ENCODE assay signal across 26 cellular contexts in genomic region chr14:24249230-24250021, GRCh38. TPM values are rescaled to one million over a fixed set of nuclear protein-coding genes. Genes with fewer than 3 reads are reported as not detected.
DNase-seq lines count a peak whose midpoint lies in the region; ATAC-seq, FAIRE-seq and TF ChIP-seq lines count a peak whose summit lies in the region.
"Had no signal": no experiment of that assay in that cellular context is flagged by ENCODE, and none has a peak within 500 bp of the region (broad histone marks: within the 10 kb centered on the region; RNA-seq: fewer than 3 reads in every experiment).

No MANE protein-coding gene starts in this region.

- no peak for DNase-seq in activated T-cell treated with anti-CD3 and anti-CD28 coated beads, Interleukin-2, amount 50 U/mL, for 72 hours
- no peak for DNase-seq in activated T-cell treated with anti-CD3 and anti-CD28 coated beads for 4 hours
- no peak for DNase-seq in CD4-positive, alpha-beta memory T cell
- no peak for DNase-seq in RWPE1 (ENCODE audit: low spot score)
- DNase-seq in neuronal stem cell (ENCODE audit: low spot score) = no peak
- no peak for DNase-seq in kidney
- DNase-seq in SJCRH30 = no peak
- DNase-seq: C1 segment of cervical spinal cord; Calu3; DND-41; dorsolateral prefrontal cortex; hippocampal formation; NCI-H1092 treated with DMSO at 0.1 percent for 48 hours; NCI-H187; NCI-H2171; NCI-H510A; occipital lobe; PC-3; Right ventricle myocardium superior; stimulated activated CD8-positive, alpha-beta memory T cell treated with anti-CD3 and anti-CD28 coated beads, Interleukin-4, amount 100 ng/mL, for 48 hours; substantia nigra had no signal

- no peak overlapping the region for H2BK5ac ChIP-seq in neuronal stem cell (ENCODE audit: low read length)

- H3K4me3 Mint-ChIP-seq in activated T-cell treated with anti-CD3 and anti-CD28 coated beads, Interleukin-2, amount 50 U/mL, for 72 hours = peak overlapping the region; percentile 47 to 60
- H3K4me3 Mint-ChIP-seq in CD4-positive, alpha-beta memory T cell = peak overlapping the region in 5 of 8 donors; percentile 4 to 70 (median 57)
- H3K4me3 Mint-ChIP-seq: brain, memory B cell had no signal

- peak overlapping the region; percentile 13 for H3K9ac ChIP-seq in neuronal stem cell (ENCODE audit: low read depth, low read length, poor library complexity)
- H3K9ac ChIP-seq in kidney (ENCODE audit: low read length in 2 of 2) = no peak overlapping the region

- H3K36me3 ChIP-seq in CD4-positive, alpha-beta memory T cell (ENCODE audit: insufficient read depth, low read length) = peaks cover 3% of the 10 kb centered on the region
- H3K36me3 ChIP-seq in neuronal stem cell (replicated peaks in 1 of 2; ENCODE audit: control insufficient read depth in 2 of 2, insufficient read depth in 2 of 2, low read length in 2 of 2) = no peaks in the 10 kb centered on the region
- H3K36me3 ChIP-seq in kidney (ENCODE audit: control insufficient read depth in 1 of 2, insufficient read depth in 2 of 2, low read length in 2 of 2) = no peaks in the 10 kb centered on the region
- H3K36me3 ChIP-seq in SJCRH30 = no peaks in the 10 kb centered on the region

- H2BK120ac ChIP-seq in neuronal stem cell (ENCODE audit: low read depth, low read length) = no peak overlapping the region

- TF ChIP-seq CTCF in RWPE1 (conservative IDR thresholded peaks at IDR 0.05; ENCODE audit: low read depth) (no peak), kidney (IDR thresholded peaks at IDR 0.05; ENCODE audit: borderline replicate concordance, extremely low read depth, insufficient read depth) (no peak)

- no peak for FAIRE-seq in kidney (lab: Jason Lieb, UNC)
- FAIRE-seq: K562, urothelium cell line had no signal

- peak overlapping the region; percentile 52 for H3K23ac ChIP-seq in neuronal stem cell (ENCODE audit: low read depth, low read length, poor library complexity)

- H3K4me2 ChIP-seq in neuronal stem cell (ENCODE audit: insufficient read depth, low read length, poor library complexity, severe bottlenecking) = no peak overlapping the region

- peaks cover 21% of the 10 kb centered on the region for H3K4me1 ChIP-seq in CD4-positive, alpha-beta memory T cell (ENCODE audit: insufficient read depth, low read length)
- no peaks in the 10 kb centered on the region for H3K4me1 ChIP-seq in neuronal stem cell (ENCODE audit: control insufficient read depth in 2 of 2, insufficient read depth in 1 of 2, low read depth in 1 of 2, low read length in 2 of 2)
- no peaks in the 10 kb centered on the region for H3K4me1 ChIP-seq in kidney (ENCODE audit: control insufficient read depth in 1 of 2, insufficient read depth in 1 of 2, low read depth in 1 of 2, low read length in 2 of 2)
- H3K4me1 ChIP-seq in SJCRH30 = no peaks in the 10 kb centered on the region
- H3K4me1 ChIP-seq: gastroesophageal sphincter had no signal

- H3K4ac ChIP-seq in neuronal stem cell (ENCODE audit: low read length) = no peak overlapping the region

- H4K8ac ChIP-seq in neuronal stem cell (ENCODE audit: low read depth, low read length) = no peak overlapping the region

- WGBS in neuronal stem cell (ENCODE audit: extremely low coverage in 2 of 2, insufficient read length in 2 of 2, insufficient replicate concordance in 1 of 2), 2 donors = no CpG with 5 or more reads among the region's 13 CpGs

- H2BK12ac ChIP-seq in neuronal stem cell (ENCODE audit: low read length) = no peak overlapping the region

- peak overlapping the region; percentile 61 for H3K27ac Mint-ChIP-seq in activated T-cell treated with anti-CD3 and anti-CD28 coated beads, Interleukin-2, amount 50 U/mL, for 72 hours
- H3K27ac Mint-ChIP-seq in CD4-positive, alpha-beta memory T cell = peak overlapping the region; percentile 16 to 87 (median 74)
- H3K27ac Mint-ChIP-seq: brain had no signal

- no peak overlapping the region for H4K91ac ChIP-seq in neuronal stem cell (ENCODE audit: low read depth, low read length, poor library complexity)

- no peaks in the 10 kb centered on the region for H3K36me3 Mint-ChIP-seq in activated T-cell treated with anti-CD3 and anti-CD28 coated beads, Interleukin-2, amount 50 U/mL, for 72 hours (ENCODE audit: insufficient read depth in 2 of 2)
- peaks cover 8 to 18% of the 10 kb centered on the region in 2 donors for H3K36me3 Mint-ChIP-seq in CD4-positive, alpha-beta memory T cell
- H3K36me3 Mint-ChIP-seq: brain had no signal

- no peaks in the 10 kb centered on the region for H3K27me3 Mint-ChIP-seq in activated T-cell treated with anti-CD3 and anti-CD28 coated beads, Interleukin-2, amount 50 U/mL, for 72 hours (ENCODE audit: low read depth)
- no peaks in the 10 kb centered on the region for H3K27me3 Mint-ChIP-seq in CD4-positive, alpha-beta memory T cell
- H3K27me3 Mint-ChIP-seq: memory B cell had no signal

- POLR2A ChIA-PET in CD4-positive, alpha-beta memory T cell (lab: Charles Lee; ENCODE audit: partially characterized antibody) = interaction anchor here (1.3 kb wide), 1 partner anchor 21 kb away, joined by 4 read pairs; no protein-coding TSS in a partner anchor
- POLR2A ChIA-PET in RWPE1 (lab: Yijun Ruan, JAX; ENCODE audit: low non-redundant PET) = no interaction called here

- no peaks in the 10 kb centered on the region for H3K9me3 Mint-ChIP-seq in activated T-cell treated with anti-CD3 and anti-CD28 coated beads, Interleukin-2, amount 50 U/mL, for 72 hours
- H3K9me3 Mint-ChIP-seq in CD4-positive, alpha-beta memory T cell = no peaks in the 10 kb centered on the region
- H3K9me3 Mint-ChIP-seq: brain, memory B cell had no signal

- H3K4me3 ChIP-seq in CD4-positive, alpha-beta memory T cell (ENCODE audit: low read length in 2 of 2) = no peak overlapping the region
- H3K4me3 ChIP-seq in neuronal stem cell (ENCODE audit: low read length in 2 of 2) = no peak overlapping the region
- no peak overlapping the region for H3K4me3 ChIP-seq in kidney (ENCODE audit: low read length in 2 of 2)
- H3K4me3 ChIP-seq in SJCRH30 = no peak overlapping the region
- H3K4me3 ChIP-seq: dorsolateral prefrontal cortex, gastroesophageal sphincter, K562 had no signal

- peak overlapping the region; percentile 21 for H2AK5ac ChIP-seq in neuronal stem cell (ENCODE audit: low read depth, low read length)

- no peak overlapping the region for H3K18ac ChIP-seq in neuronal stem cell (ENCODE audit: low read length)

- H3K27ac ChIP-seq in CD4-positive, alpha-beta memory T cell (ENCODE audit: low read depth, low read length) = no peak overlapping the region
- H3K27ac ChIP-seq in RWPE1 (peak overlapping the region; percentile 43), neuronal stem cell (replicated peaks; ENCODE audit: low read length) (no peak overlapping the region), kidney (ENCODE audit: low read depth in 2 of 2, low read length in 2 of 2) (no peak overlapping the region), SJCRH30 (no peak overlapping the region)
- H3K27ac ChIP-seq: dorsolateral prefrontal cortex, gastroesophageal sphincter had no signal

- CTCF ChIA-PET in CD4-positive, alpha-beta memory T cell (lab: Charles Lee; ENCODE audit: partially characterized antibody) = interaction anchor here (0.9 to 25.6 kb wide), 5 partner anchors 21 to 182 kb away, joined by 3 to 556 read pairs (median 3); partner anchors contain the start of genes CIDEB, DHRS1, LTB4R and LTB4R2
- CTCF ChIA-PET in RWPE1 (lab: Yijun Ruan, JAX) = interaction anchor here (0.7 kb wide), 1 partner anchor 59 kb away, joined by 3 read pairs; the partner anchor contains the start of gene CIDEB

- peaks cover 44% of the 10 kb centered on the region for H3K4me1 Mint-ChIP-seq in activated T-cell treated with anti-CD3 and anti-CD28 coated beads, Interleukin-2, amount 50 U/mL, for 72 hours (ENCODE audit: low read depth)
- H3K4me1 Mint-ChIP-seq in CD4-positive, alpha-beta memory T cell = peaks cover 20 to 40% (median 28%) of the 10 kb centered on the region in 4 donors
- H3K4me1 Mint-ChIP-seq: brain had no signal

- no peak for ATAC-seq in activated T-cell treated with anti-CD3 and anti-CD28 coated beads, Interleukin-2, amount 50 U/mL, for 72 hours (replicated peaks in 1 of 2)
- ATAC-seq: gastroesophageal sphincter, K562, PC-3 had no signal

- no peaks in the 10 kb centered on the region for H3K27me3 ChIP-seq in CD4-positive, alpha-beta memory T cell (ENCODE audit: insufficient read depth, low read length)
- no peaks in the 10 kb centered on the region for H3K27me3 ChIP-seq in neuronal stem cell (ENCODE audit: control insufficient read depth in 3 of 3, insufficient read depth in 3 of 3, low read depth in 1 of 3, low read length in 3 of 3)
- H3K27me3 ChIP-seq in SJCRH30 = peaks cover 4% of the 10 kb centered on the region; the same call in 1 of the 2 replicates
- H3K27me3 ChIP-seq: dorsolateral prefrontal cortex, gastroesophageal sphincter had no signal

- H3K14ac ChIP-seq in neuronal stem cell (ENCODE audit: low read length) = peak overlapping the region; percentile 47

- no peak overlapping the region for H2AFZ ChIP-seq in neuronal stem cell (ENCODE audit: low read length)

- no peaks in the 10 kb centered on the region for H3K9me3 ChIP-seq in CD4-positive, alpha-beta memory T cell (ENCODE audit: control insufficient read depth in 1 of 2, low read length in 2 of 2)
- H3K9me3 ChIP-seq in neuronal stem cell (replicated peaks in 1 of 2; ENCODE audit: control insufficient read depth in 2 of 2, insufficient read depth in 1 of 2, low read depth in 1 of 2, low read length in 2 of 2) = no peaks in the 10 kb centered on the region
- no peaks in the 10 kb centered on the region for H3K9me3 ChIP-seq in kidney (ENCODE audit: control insufficient read depth in 1 of 2, low read length in 2 of 2)
- no peaks in the 10 kb centered on the region for H3K9me3 ChIP-seq in SJCRH30 (replicated peaks)
- H3K9me3 ChIP-seq: gastroesophageal sphincter had no signal

- intact Hi-C loops in CD4-positive, alpha-beta memory T cell (cut with micrococcal nuclease) = no loop called here
- intact Hi-C loops in kidney (cut with DNase I) = loop anchor here (10.0 kb wide), 1 partner anchor 55 kb away; the partner anchor contains the start of gene CIDEB

- H3K79me1 ChIP-seq in neuronal stem cell (ENCODE audit: low read depth, low read length) = no peaks in the 10 kb centered on the region

- no peak overlapping the region for H2BK15ac ChIP-seq in neuronal stem cell (ENCODE audit: low read length)

RNA-seq across cellular contexts. Expression of gene TINF2, which starts 7.0 kb away (rescaled TPM):
- total RNA-seq in activated T-cell treated with anti-CD3 and anti-CD28 coated beads, Interleukin-2, amount 50 U/mL, for 72 hours = 100 to 1,000 TPM in 1 of 2 donors, 10 to 100 TPM in 1; 87.7 to 103 TPM
- total RNA-seq in CD4-positive, alpha-beta memory T cell = 100 to 1,000 TPM; 131 to 132 TPM
- polyA plus RNA-seq in CD4-positive, alpha-beta memory T cell = 100 to 1,000 TPM; 151 to 169 TPM
- polyA plus RNA-seq in neuronal stem cell (2013, experiment 1 of 2) = 62.9 TPM
- polyA plus RNA-seq in neuronal stem cell (2013, experiment 2 of 2) = 61.9 TPM
- 99.4 TPM for total RNA-seq in kidney
- polyA plus RNA-seq in kidney (ENCODE audit: insufficient read depth, low read depth, low replicate concordance) = 57.0 TPM
- 22.8 and 24.5 TPM in 2 replicates for total RNA-seq in SJCRH30 (2014; rRNA removed; shearing (Covaris generic))

RNA-seq across cellular contexts. Expression of gene TGM1, which starts 13.6 kb away (rescaled TPM):
- 10 to 100 TPM in 1 of 2 donors, 1 to 10 TPM in 1; 9.3 to 14.0 TPM for total RNA-seq in activated T-cell treated with anti-CD3 and anti-CD28 coated beads, Interleukin-2, amount 50 U/mL, for 72 hours
- total RNA-seq in CD4-positive, alpha-beta memory T cell = 10 to 100 TPM; 11.0 to 16.1 TPM
- under 1 TPM; 0.11 to 0.12 TPM for polyA plus RNA-seq in CD4-positive, alpha-beta memory T cell
- polyA plus RNA-seq in neuronal stem cell (2013, experiment 1 of 2) = 2.2 TPM
- polyA plus RNA-seq in neuronal stem cell (2013, experiment 2 of 2) = 2.3 TPM
- 13.1 TPM for total RNA-seq in kidney
- 4.5 TPM for polyA plus RNA-seq in kidney (ENCODE audit: insufficient read depth, low read depth, low replicate concordance)
- total RNA-seq in SJCRH30 (2014; rRNA removed; shearing (Covaris generic)) = 0.05 and 0.20 TPM in 2 replicates

RNA-seq across cellular contexts. Expression of gene GMPR2, which starts 16.7 kb away (rescaled TPM):
- 10 to 100 TPM; 67.5 to 75.5 TPM for total RNA-seq in activated T-cell treated with anti-CD3 and anti-CD28 coated beads, Interleukin-2, amount 50 U/mL, for 72 hours
- 10 to 100 TPM; 91.0 to 95.8 TPM for total RNA-seq in CD4-positive, alpha-beta memory T cell
- 100 to 1,000 TPM; 103 to 116 TPM for polyA plus RNA-seq in CD4-positive, alpha-beta memory T cell
- polyA plus RNA-seq in neuronal stem cell (2013, experiment 1 of 2) = 59.3 TPM
- polyA plus RNA-seq in neuronal stem cell (2013, experiment 2 of 2) = 60.1 TPM
- total RNA-seq in kidney = 75.0 TPM
- 92.5 TPM for polyA plus RNA-seq in kidney (ENCODE audit: insufficient read depth, low read depth, low replicate concordance)
- 45.8 and 54.1 TPM in 2 replicates for total RNA-seq in SJCRH30 (2014; rRNA removed; shearing (Covaris generic))

RNA-seq across cellular contexts. Expression of gene NEDD8, which starts 17.3 kb away (rescaled TPM):
- total RNA-seq in activated T-cell treated with anti-CD3 and anti-CD28 coated beads, Interleukin-2, amount 50 U/mL, for 72 hours = 100 to 1,000 TPM; 127 to 148 TPM
- 100 to 1,000 TPM; 116 to 127 TPM for total RNA-seq in CD4-positive, alpha-beta memory T cell
- polyA plus RNA-seq in CD4-positive, alpha-beta memory T cell = 100 to 1,000 TPM; 351 to 425 TPM
- polyA plus RNA-seq in neuronal stem cell (2013, experiment 1 of 2) = 312 TPM
- polyA plus RNA-seq in neuronal stem cell (2013, experiment 2 of 2) = 307 TPM
- total RNA-seq in kidney = 145 TPM
- polyA plus RNA-seq in kidney (ENCODE audit: insufficient read depth, low read depth, low replicate concordance) = 439 TPM
- 296 and 300 TPM in 2 replicates for total RNA-seq in SJCRH30 (2014; rRNA removed; shearing (Covaris generic))

RNA-seq across cellular contexts. Expression of gene RABGGTA, which starts 22.0 kb away (rescaled TPM):
- total RNA-seq in activated T-cell treated with anti-CD3 and anti-CD28 coated beads, Interleukin-2, amount 50 U/mL, for 72 hours = 10 to 100 TPM; 53.8 to 56.2 TPM
- total RNA-seq in CD4-positive, alpha-beta memory T cell = 10 to 100 TPM; 55.6 to 62.5 TPM
- polyA plus RNA-seq in CD4-positive, alpha-beta memory T cell = 10 to 100 TPM; 22.9 to 32.5 TPM
- polyA plus RNA-seq in neuronal stem cell (2013, experiment 1 of 2) = 21.6 TPM
- 20.2 TPM for polyA plus RNA-seq in neuronal stem cell (2013, experiment 2 of 2)
- 33.9 TPM for total RNA-seq in kidney
- 25.8 TPM for polyA plus RNA-seq in kidney (ENCODE audit: insufficient read depth, low read depth, low replicate concordance)
- total RNA-seq in SJCRH30 (2014; rRNA removed; shearing (Covaris generic)) = 10.5 and 11.6 TPM in 2 replicates
